In genomic region chr2:37781028-37781427, GRCh38 we compare ENCODE assay signal across 12 cellular contexts.
DNase-seq lines count a peak whose midpoint lies in the region; ATAC-seq and TF ChIP-seq lines count a peak whose summit lies in the region.
"Had no signal": no experiment of that assay in that cellular context is flagged by ENCODE, and none has a peak within 500 bp of the region (broad histone marks: within the 10 kb centered on the region; RNA-seq: fewer than 3 reads in every experiment).

No MANE protein-coding gene starts in this region.

- TF ChIP-seq EP300 in esophagus muscularis mucosa (IDR thresholded peaks at IDR 0.05) = no peak

- TF ChIP-seq POLR2A in esophagus muscularis mucosa (IDR thresholded peaks at IDR 0.05; ENCODE audit: low read depth) = no peak

- intact Hi-C loops in esophagus muscularis mucosa (cut with DNase I) = no loop called here

- 68% methylated on average over 5 of the region's 5 CpGs for WGBS in esophagus muscularis mucosa

- no peak overlapping the region for H3K9ac ChIP-seq in skeletal muscle tissue (ENCODE audit: low read depth in 1 of 3, low read length in 3 of 3)

- H3K9me3 ChIP-seq in esophagus muscularis mucosa = no peaks in the 10 kb centered on the region
- H3K9me3 ChIP-seq in skeletal muscle tissue (ENCODE audit: control insufficient read depth in 3 of 3, low read length in 3 of 3) = no peaks in the 10 kb centered on the region

- H3K27ac ChIP-seq in esophagus muscularis mucosa (replicated peaks in 1 of 4) = peak overlapping the region; percentile 75 to 87 (median 84)
- peak overlapping the region; percentile 14 for H3K27ac ChIP-seq in skeletal muscle tissue (ENCODE audit: low read depth, low read length)

- ATAC-seq in GM21619 (IDR thresholded peaks at IDR 0.05; ENCODE audit: unreplicated experiment) = no peak
- ATAC-seq: activated CD4-positive, alpha-beta T cell treated with anti-CD3 and anti-CD28 coated beads for 36 hours; stimulated activated memory B cell treated with anti-CD40 and anti-IgM and Interleukin-4, amounts not matched to agents 10 μg/mL and 1 μg/mL and 100 μg/mL, for 72 hours had no signal

- DNase-seq in HS-27A (ENCODE audit: low read depth) = peak; percentile 82
- DNase-seq in RPMI7951 (ENCODE audit: low read depth) = peak; percentile 93
- no peak for DNase-seq in esophagus muscularis mucosa (ENCODE audit: extremely low spot score)
- DNase-seq in activated CD8-positive, alpha-beta memory T cell treated with anti-CD3 and anti-CD28 coated beads for 24 hours = no peak
- DNase-seq in nucleus accumbens (lab: John Stamatoyannopoulos, UW) = no peak
- DNase-seq: activated CD4-positive, alpha-beta T cell treated with anti-CD3 and anti-CD28 coated beads for 36 hours; activated gamma-delta T cell treated with Interleukin-2 at 50 U/mL for 16 hours; DMS79 treated with DMSO at 0.1 percent for 48 hours; naive B cell had no signal

- no peaks in the 10 kb centered on the region for H3K27me3 ChIP-seq in esophagus muscularis mucosa
- H3K27me3 ChIP-seq in skeletal muscle tissue (ENCODE audit: control insufficient read depth in 3 of 3, insufficient read depth in 3 of 3, low read length in 3 of 3) = no peaks in the 10 kb centered on the region

- peaks cover 7 to 77% (median 74%) of the 10 kb centered on the region in 4 donors for H3K4me1 ChIP-seq in esophagus muscularis mucosa
- H3K4me1 ChIP-seq in skeletal muscle tissue (ENCODE audit: control insufficient read depth in 3 of 3, insufficient read depth in 3 of 3, low read length in 3 of 3) = peaks cover 15 to 49% (median 18%) of the 10 kb centered on the region in 3 donors

- H3K36me3 ChIP-seq in esophagus muscularis mucosa (no peaks in the 10 kb centered on the region), skeletal muscle tissue (ENCODE audit: control insufficient read depth in 3 of 3, insufficient read depth in 3 of 3, low read length in 3 of 3) (no peaks in the 10 kb centered on the region)

- TF ChIP-seq CTCF in esophagus muscularis mucosa (IDR thresholded peaks at IDR 0.05) = no peak

- H3K4me3 ChIP-seq in esophagus muscularis mucosa = no peak overlapping the region
- no peak overlapping the region for H3K4me3 ChIP-seq in skeletal muscle tissue (ENCODE audit: low read length in 3 of 3)

Comparison
In these comparisons a context has a peak if more than half of its experiments do, and no peak if none do; other contexts are left out.
1. DNase-seq: peak in HS-27A (single experiment) and RPMI7951 (single experiment); none in esophagus muscularis mucosa (single experiment), activated CD8-positive, alpha-beta memory T cell treated with anti-CD3 and anti-CD28 coated beads for 24 hours (single experiment) and nucleus accumbens (0 of 56).